In the genomic region with DNA sequence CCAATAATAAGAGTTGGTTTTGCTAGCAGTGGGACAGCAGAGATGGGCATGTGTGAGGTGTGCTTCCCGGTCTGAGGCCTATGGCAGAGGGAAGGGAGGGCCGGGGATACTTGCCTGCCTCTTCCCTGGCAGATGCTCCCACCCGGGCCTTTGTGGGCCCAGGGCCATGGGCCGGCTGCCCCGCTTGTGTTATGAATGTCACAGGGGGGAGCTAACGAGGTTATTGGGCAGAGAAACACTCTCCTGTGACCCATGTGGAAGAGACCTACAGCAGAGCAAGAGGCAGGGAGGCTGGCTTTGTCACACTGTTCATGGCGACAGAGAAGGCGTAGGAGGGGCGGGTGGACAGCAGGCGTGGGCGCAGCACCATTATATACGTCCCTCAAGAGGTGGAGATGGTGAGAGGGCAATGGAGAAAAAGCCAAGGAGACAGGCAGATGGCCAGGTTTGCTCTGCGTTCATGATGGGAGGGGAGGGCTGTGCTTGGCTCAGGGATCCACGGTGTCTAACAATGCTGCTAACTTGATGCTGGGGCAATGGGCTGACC, we compare ENCODE assay signal across 11 cellular contexts. TPM values are rescaled to one million over a fixed set of nuclear protein-coding genes. Genes with fewer than 3 reads are reported as not detected.
DNase-seq lines count a peak whose midpoint lies in the region; ATAC-seq and FAIRE-seq lines count a peak whose summit lies in the region.
"Had no signal": no experiment of that assay in that cellular context is flagged by ENCODE, and none has a peak within 500 bp of the region (broad histone marks: within the 10 kb centered on the region; RNA-seq: fewer than 3 reads in every experiment).

No MANE protein-coding gene starts in this region.

- DNase-seq in T-helper 2 cell treated with Interferon-gamma antibody and Interleukin-4, amounts not matched to agents 5 μg/mL and 100 μg/mL, for 36 hours (ENCODE audit: low spot score) = no peak
- DNase-seq in T-helper 2 cell = no peak
- no peak for DNase-seq in Right ventricle myocardium superior
- DNase-seq in stimulated activated CD8-positive, alpha-beta memory T cell treated with anti-CD3 and anti-CD28 coated beads, Interleukin-4, amount 100 ng/mL, for 48 hours = peak; percentile 29
- no peak for DNase-seq in HTR-8/SVneo (ENCODE audit: insufficient read length, low spot score)
- DNase-seq in activated T-helper 1 cell treated with anti-CD3 and anti-CD28 coated beads, Interleukin-12 subunit alpha, Interleukin-12 subunit beta, Interleukin-2, Interleukin-4 antibody, amounts not matched to agents 30 ng/mL and 10 ng/mL and 1 ng/mL, durations not matched to agents 14 hours and 24 hours and 36 hours (ENCODE audit: low spot score) = no peak
- DNase-seq: 8988T, mesendoderm, NCI-H2081 treated with DMSO at 0.1 percent for 48 hours had no signal

- H3K27me3 Mint-ChIP-seq in T-helper 2 cell treated with Interferon-gamma antibody and Interleukin-4, amounts not matched to agents 5 μg/mL and 100 μg/mL, for 36 hours (ENCODE audit: low read depth) = no peaks in the 10 kb centered on the region
- H3K27me3 Mint-ChIP-seq in activated T-helper 17 cell treated with anti-CD3 and anti-CD28 coated beads, Interleukin-2, amount 50 U/mL, for 72 hours = no peaks in the 10 kb centered on the region
- H3K27me3 Mint-ChIP-seq in activated T-helper 1 cell treated with anti-CD3 and anti-CD28 coated beads, Interleukin-12 subunit alpha, Interleukin-12 subunit beta, Interleukin-2, Interleukin-4 antibody, amounts not matched to agents 30 ng/mL and 10 ng/mL and 1 ng/mL, durations not matched to agents 14 hours and 24 hours and 36 hours (ENCODE audit: insufficient read depth) = no peaks in the 10 kb centered on the region

- H3K9me3 Mint-ChIP-seq in T-helper 2 cell treated with Interferon-gamma antibody and Interleukin-4, amounts not matched to agents 5 μg/mL and 100 μg/mL, for 36 hours = no peaks in the 10 kb centered on the region
- no peaks in the 10 kb centered on the region for H3K9me3 Mint-ChIP-seq in activated T-helper 17 cell treated with anti-CD3 and anti-CD28 coated beads, Interleukin-2, amount 50 U/mL, for 72 hours
- no peaks in the 10 kb centered on the region for H3K9me3 Mint-ChIP-seq in activated T-helper 1 cell treated with anti-CD3 and anti-CD28 coated beads, Interleukin-12 subunit alpha, Interleukin-12 subunit beta, Interleukin-2, Interleukin-4 antibody, amounts not matched to agents 30 ng/mL and 10 ng/mL and 1 ng/mL, durations not matched to agents 14 hours and 24 hours and 36 hours

- intact Hi-C loops in Right ventricle myocardium superior (cut with DNase I) = no loop called here
- intact Hi-C loops in activated T-helper 1 cell treated with anti-CD3 and anti-CD28 coated beads, Interleukin-12 subunit alpha, Interleukin-12 subunit beta, Interleukin-2, Interleukin-4 antibody, amounts not matched to agents 30 ng/mL and 10 ng/mL and 1 ng/mL, durations not matched to agents 14 hours and 24 hours and 36 hours (cut with micrococcal nuclease) = no loop called here

- H3K4me1 Mint-ChIP-seq in T-helper 2 cell treated with Interferon-gamma antibody and Interleukin-4, amounts not matched to agents 5 μg/mL and 100 μg/mL, for 36 hours (ENCODE audit: low read depth) = peaks cover 70% of the 10 kb centered on the region
- peaks cover 78% of the 10 kb centered on the region for H3K4me1 Mint-ChIP-seq in activated T-helper 17 cell treated with anti-CD3 and anti-CD28 coated beads, Interleukin-2, amount 50 U/mL, for 72 hours
- H3K4me1 Mint-ChIP-seq in activated T-helper 1 cell treated with anti-CD3 and anti-CD28 coated beads, Interleukin-12 subunit alpha, Interleukin-12 subunit beta, Interleukin-2, Interleukin-4 antibody, amounts not matched to agents 30 ng/mL and 10 ng/mL and 1 ng/mL, durations not matched to agents 14 hours and 24 hours and 36 hours (ENCODE audit: low read depth) = peaks cover 89% of the 10 kb centered on the region

- peaks cover 95% of the 10 kb centered on the region for H3K36me3 Mint-ChIP-seq in T-helper 2 cell treated with Interferon-gamma antibody and Interleukin-4, amounts not matched to agents 5 μg/mL and 100 μg/mL, for 36 hours (ENCODE audit: low read depth)
- peaks cover 100% of the 10 kb centered on the region for H3K36me3 Mint-ChIP-seq in activated T-helper 17 cell treated with anti-CD3 and anti-CD28 coated beads, Interleukin-2, amount 50 U/mL, for 72 hours (ENCODE audit: low read depth)
- H3K36me3 Mint-ChIP-seq in activated T-helper 1 cell treated with anti-CD3 and anti-CD28 coated beads, Interleukin-12 subunit alpha, Interleukin-12 subunit beta, Interleukin-2, Interleukin-4 antibody, amounts not matched to agents 30 ng/mL and 10 ng/mL and 1 ng/mL, durations not matched to agents 14 hours and 24 hours and 36 hours (ENCODE audit: low read depth) = peaks cover 79% of the 10 kb centered on the region

- H3K4me3 Mint-ChIP-seq in T-helper 2 cell treated with Interferon-gamma antibody and Interleukin-4, amounts not matched to agents 5 μg/mL and 100 μg/mL, for 36 hours = no peak overlapping the region
- peak overlapping the region; percentile 72 for H3K4me3 Mint-ChIP-seq in activated T-helper 17 cell treated with anti-CD3 and anti-CD28 coated beads, Interleukin-2, amount 50 U/mL, for 72 hours
- H3K4me3 Mint-ChIP-seq in activated T-helper 1 cell treated with anti-CD3 and anti-CD28 coated beads, Interleukin-12 subunit alpha, Interleukin-12 subunit beta, Interleukin-2, Interleukin-4 antibody, amounts not matched to agents 30 ng/mL and 10 ng/mL and 1 ng/mL, durations not matched to agents 14 hours and 24 hours and 36 hours = no peak overlapping the region

- no peak for FAIRE-seq in HTR-8/SVneo (lab: Jason Lieb, UNC)

- ATAC-seq in activated T-helper 17 cell treated with anti-CD3 and anti-CD28 coated beads, Interleukin-2, amount 50 U/mL, for 72 hours (replicated peaks) = no peak
- ATAC-seq in Right ventricle myocardium superior (ENCODE audit: poor library complexity) = peak; percentile 14
- ATAC-seq in GM18498 (IDR thresholded peaks at IDR 0.05; ENCODE audit: unreplicated experiment) = no peak

- peak overlapping the region; percentile 72 for H3K27ac Mint-ChIP-seq in T-helper 2 cell treated with Interferon-gamma antibody and Interleukin-4, amounts not matched to agents 5 μg/mL and 100 μg/mL, for 36 hours
- H3K27ac Mint-ChIP-seq in activated T-helper 17 cell treated with anti-CD3 and anti-CD28 coated beads, Interleukin-2, amount 50 U/mL, for 72 hours = peak overlapping the region; percentile 84
- no peak overlapping the region for H3K27ac Mint-ChIP-seq in activated T-helper 1 cell treated with anti-CD3 and anti-CD28 coated beads, Interleukin-12 subunit alpha, Interleukin-12 subunit beta, Interleukin-2, Interleukin-4 antibody, amounts not matched to agents 30 ng/mL and 10 ng/mL and 1 ng/mL, durations not matched to agents 14 hours and 24 hours and 36 hours

RNA-seq across cellular contexts. Expression of a gene that starts 13.3 kb away (rescaled TPM):
- 100 to 1,000 TPM; 378 to 404 TPM for total RNA-seq in activated T-helper 17 cell treated with anti-CD3 and anti-CD28 coated beads, Interleukin-2, amount 50 U/mL, for 72 hours
- 206 TPM for total RNA-seq in Right ventricle myocardium superior
- 548 and 549 TPM in 2 replicates for total RNA-seq in activated T-helper 1 cell treated with anti-CD3 and anti-CD28 coated beads, Interleukin-12 subunit alpha, Interleukin-12 subunit beta, Interleukin-2, Interleukin-4 antibody, amounts not matched to agents 30 ng/mL and 10 ng/mL and 1 ng/mL, durations not matched to agents 14 hours and 24 hours and 36 hours

RNA-seq across cellular contexts. Expression of a gene that starts 34.2 kb away (rescaled TPM):
- 10 to 100 TPM in 1 of 2 donors, 1 to 10 TPM in 1; 6.8 to 12.7 TPM for total RNA-seq in activated T-helper 17 cell treated with anti-CD3 and anti-CD28 coated beads, Interleukin-2, amount 50 U/mL, for 72 hours
- total RNA-seq in Right ventricle myocardium superior = 13.6 TPM
- total RNA-seq in activated T-helper 1 cell treated with anti-CD3 and anti-CD28 coated beads, Interleukin-12 subunit alpha, Interleukin-12 subunit beta, Interleukin-2, Interleukin-4 antibody, amounts not matched to agents 30 ng/mL and 10 ng/mL and 1 ng/mL, durations not matched to agents 14 hours and 24 hours and 36 hours = 14.4 TPM in 2 replicates
